ENCODE assay signal across 16 cellular contexts in the genomic region with DNA sequence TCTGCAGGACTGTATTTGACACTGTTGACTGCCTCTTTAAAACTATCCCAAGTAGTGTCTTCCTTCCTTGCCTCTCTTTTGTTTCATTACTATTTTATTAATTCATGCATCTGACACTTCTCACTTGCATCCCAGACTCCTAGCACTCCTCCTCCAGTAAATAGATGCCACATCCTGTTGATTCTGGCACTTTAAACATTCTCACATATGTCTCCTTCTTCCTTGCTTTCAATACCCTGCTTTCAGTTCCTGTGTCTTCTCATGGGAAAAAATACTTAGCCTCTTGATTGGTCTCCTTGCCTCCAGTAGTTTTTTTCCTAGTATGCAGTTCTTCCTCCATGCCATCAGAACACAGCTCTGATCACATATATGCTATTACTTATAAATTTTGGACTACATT. TPM values are rescaled to one million over a fixed set of nuclear protein-coding genes. Genes with fewer than 3 reads are reported as not detected.
"Had no signal": no experiment of that assay in that cellular context is flagged by ENCODE, and none has a peak within 500 bp of the region (broad histone marks: within the 10 kb centered on the region; RNA-seq: fewer than 3 reads in every experiment).

No MANE protein-coding gene starts in this region.

- H3K4me3 Mint-ChIP-seq: naive thymus-derived CD4-positive, alpha-beta T cell; type B pancreatic cell had no signal

- H3K9me3 ChIP-seq: neutrophil, right atrium auricular region had no signal

- H3K36me3 Mint-ChIP-seq: naive thymus-derived CD4-positive, alpha-beta T cell; type B pancreatic cell had no signal

- H3K4me3 ChIP-seq: coronary artery, right atrium auricular region had no signal

- H3K27ac Mint-ChIP-seq: naive thymus-derived CD4-positive, alpha-beta T cell; type B pancreatic cell had no signal

- H3K36me3 ChIP-seq: neutrophil, right atrium auricular region had no signal

- H3K4me1 ChIP-seq: right atrium auricular region had no signal

- H3K27ac ChIP-seq: coronary artery, neutrophil, right atrium auricular region had no signal

- H3K9me3 Mint-ChIP-seq: naive thymus-derived CD4-positive, alpha-beta T cell; type B pancreatic cell had no signal

- DNase-seq: effector CD4-positive, alpha-beta T cell; foreskin melanocyte; head of caudate nucleus; hippocampal formation; kidney glomerular epithelial cell; mammary epithelial cell; naive thymus-derived CD4-positive, alpha-beta T cell; small intestine; stimulated activated CD4-positive, alpha-beta T cell treated with anti-CD3 and anti-CD28 coated beads, Interleukin-12 subunit alpha, Interleukin-12 subunit beta, amount 100 ng/mL, for 4 hours; stimulated activated naive CD4-positive, alpha-beta T cell treated with Interleukin-2 at 50 U/mL for 16 hours had no signal

- ATAC-seq: naive thymus-derived CD4-positive, alpha-beta T cell had no signal

RNA-seq across cellular contexts. Expression of a gene that starts 5.1 kb away (rescaled TPM):
- total RNA-seq: dermis microvascular lymphatic vessel endothelial cell; mononuclear cell; naive thymus-derived CD4-positive, alpha-beta T cell had no signal
- polyA plus RNA-seq: naive thymus-derived CD4-positive, alpha-beta T cell had no signal
